Comparison of ENCODE assay signal across 8 cellular contexts in genomic region chr5:50445281-50445949, GRCh38. TPM values are rescaled to one million over a fixed set of nuclear protein-coding genes. Genes with fewer than 3 reads are reported as not detected.
DNase-seq lines count a peak whose midpoint lies in the region; ATAC-seq and TF ChIP-seq lines count a peak whose summit lies in the region.

No MANE protein-coding gene starts in this region.

- H3K4me2 ChIP-seq in H9 (ENCODE audit: insufficient read depth, insufficient read length, low read length), result no peak overlapping the region

- H3T11ph ChIP-seq in H9 (ENCODE audit: low read length), result no peak overlapping the region

- H3K4me1 ChIP-seq in H9 (ENCODE audit: insufficient read depth, low read length), result no peaks in the 10 kb centered on the region

- no peak overlapping the region for H3K18ac ChIP-seq in H9 (ENCODE audit: insufficient read length, low read depth, low read length)

- WGBS in H9 (ENCODE audit: extremely low coverage, insufficient read length, low lambda C conversion rate), result no CpG with 5 or more reads among the region's 6 CpGs

- no peaks in the 10 kb centered on the region for H3K36me3 Mint-ChIP-seq in progenitor cell of endocrine pancreas (ENCODE audit: insufficient read depth)
- no peaks in the 10 kb centered on the region; a peak in 1 of 7 replicates for H3K36me3 Mint-ChIP-seq in H9 (ENCODE audit: insufficient read depth in 1 of 3, low read depth in 3 of 3)

- no peak overlapping the region for H4K91ac ChIP-seq in H9 (ENCODE audit: insufficient read length, low read depth, low read length)

- H4K5ac ChIP-seq in H9 (ENCODE audit: insufficient read length, low read depth, low read length), result no peak overlapping the region

- H3K9me3 Mint-ChIP-seq in progenitor cell of endocrine pancreas (ENCODE audit: low read depth) (no peaks in the 10 kb centered on the region), H9 (peaks cover 3 to 8% of the 10 kb centered on the region in 2 experiments; a peak in 3 of 5 replicates)

- no peak overlapping the region for H2AK5ac ChIP-seq in H9 (ENCODE audit: insufficient read length, low read length)

- no peak overlapping the region for H2BK20ac ChIP-seq in H9 (ENCODE audit: low read depth, low read length, poor library complexity, severe bottlenecking)

- H2BK5ac ChIP-seq in H9 (ENCODE audit: insufficient read length, low read length), result no peak overlapping the region

- H3K4me1 Mint-ChIP-seq in progenitor cell of endocrine pancreas (ENCODE audit: low read depth), result peaks cover 9% of the 10 kb centered on the region
- peaks cover 10 to 12% of the 10 kb centered on the region in 2 experiments; a peak in 3 of 4 replicates for H3K4me1 Mint-ChIP-seq in H9

- H2BK120ac ChIP-seq in H9 (ENCODE audit: low read depth, low read length, poor library complexity, severe bottlenecking), result no peak overlapping the region

- no peak overlapping the region for H2AFZ ChIP-seq in H9 (ENCODE audit: low read length)

- no peak overlapping the region for H3K14ac ChIP-seq in H9 (ENCODE audit: insufficient read depth, low read length)

- no peak overlapping the region for H3K4ac ChIP-seq in H9 (ENCODE audit: low read depth, low read length)

- no peak overlapping the region for H3K23ac ChIP-seq in H9 (ENCODE audit: insufficient read length, low read depth, low read length)

- no peak overlapping the region for H3K9ac ChIP-seq in H9 (ENCODE audit: extremely low read depth, insufficient read length, low read length)

- peak; percentile 20 for DNase-seq in stimulated activated CD4-positive, alpha-beta T cell treated with anti-CD3 and anti-CD28 coated beads, Interleukin-4, amount 100 ng/mL, for 24 hours
- DNase-seq in stimulated activated CD4-positive, alpha-beta T cell treated with anti-CD3 and anti-CD28 coated beads, Interleukin-2, amount 100 ng/mL, for 24 hours, result no peak
- DNase-seq in SIG-M5 (lab: John Stamatoyannopoulos, UW) (peak; percentile 59), progenitor cell of endocrine pancreas (ENCODE audit: low spot score, unreplicated experiment) (no peak), H9 (no peak), NCI-H2227 (lab: John Stamatoyannopoulos, UW; ENCODE audit: unreplicated experiment) (no peak), SKM-1 treated with dmso at 0.1 percent for 144 hours (lab: John Stamatoyannopoulos, UW; ENCODE audit: unreplicated experiment) (no peak)

- H4K20me1 ChIP-seq in H9 (ENCODE audit: control insufficient read depth, insufficient read depth, insufficient read length), result no peaks in the 10 kb centered on the region

- no peak overlapping the region for H2BK15ac ChIP-seq in H9 (ENCODE audit: low read depth, low read length)

- H3K79me1 ChIP-seq in H9 (ENCODE audit: insufficient read depth, low read depth, low read length, poor library complexity, severe bottlenecking), result no peaks in the 10 kb centered on the region

- H3K56ac ChIP-seq in H9 (ENCODE audit: insufficient read length, low read depth, low read length), result no peak overlapping the region

- no peak overlapping the region for H4K8ac ChIP-seq in H9 (replicated peaks; ENCODE audit: insufficient read length, low read depth, low read length)

- H3K27me3 ChIP-seq in H9 (ENCODE audit: insufficient read depth, low read length), result no peaks in the 10 kb centered on the region

- no peak overlapping the region for H3K4me3 Mint-ChIP-seq in progenitor cell of endocrine pancreas (ENCODE audit: low read depth)
- H3K4me3 Mint-ChIP-seq in H9, result no peak overlapping the region

- peak; percentile 70 for ATAC-seq in HG03045 (IDR thresholded peaks at IDR 0.05; ENCODE audit: unreplicated experiment)

- TF ChIP-seq CTCF in progenitor cell of endocrine pancreas (IDR thresholded peaks at IDR 0.05; ENCODE audit: unreplicated experiment) (no peak), H9 (conservative IDR thresholded peaks at IDR 0.05) (no peak)

- no peak overlapping the region for H2BK12ac ChIP-seq in H9 (ENCODE audit: insufficient read length, low read depth, low read length)

- no peaks in the 10 kb centered on the region for H3K9me3 ChIP-seq in H9 (ENCODE audit: control insufficient read depth, low read depth, low read length)

- H3K27ac Mint-ChIP-seq in progenitor cell of endocrine pancreas (no peak overlapping the region), H9 (no peak overlapping the region)

- H3K79me2 ChIP-seq in H9 (ENCODE audit: insufficient read depth, low read length), result no peaks in the 10 kb centered on the region

- H3K27me3 Mint-ChIP-seq in progenitor cell of endocrine pancreas (no peaks in the 10 kb centered on the region), H9 (ENCODE audit: low read depth) (no peaks in the 10 kb centered on the region)

- H3K23me2 ChIP-seq in H9 (ENCODE audit: insufficient read length, low read depth, low read length, poor library complexity, severe bottlenecking), result peaks cover 4% of the 10 kb centered on the region

- H3K27ac ChIP-seq in H9 (ENCODE audit: insufficient read length, low read depth, low read length), result no peak overlapping the region

RNA-seq across cellular contexts. Expression of gene EMB, which starts 4.3 kb away (rescaled TPM):
- total RNA-seq in progenitor cell of endocrine pancreas, result 29.5 and 31.1 TPM in 2 replicates
- 38.1 and 39.4 TPM in 2 replicates for total RNA-seq in H9 (2021)

Comparison
In these comparisons a context has a peak if more than half of its experiments do, and no peak if none do; other contexts are left out.
1. DNase-seq: peak in stimulated activated CD4-positive, alpha-beta T cell treated with anti-CD3 and anti-CD28 coated beads, Interleukin-4, amount 100 ng/mL, for 24 hours (single experiment) and SIG-M5 (single experiment); none in stimulated activated CD4-positive, alpha-beta T cell treated with anti-CD3 and anti-CD28 coated beads, Interleukin-2, amount 100 ng/mL, for 24 hours (0 of 2), progenitor cell of endocrine pancreas (single experiment), H9 (single experiment), NCI-H2227 (single experiment) and SKM-1 treated with dmso at 0.1 percent for 144 hours (single experiment).